1 cellular context compared by ENCODE assay signal in the genomic region with DNA sequence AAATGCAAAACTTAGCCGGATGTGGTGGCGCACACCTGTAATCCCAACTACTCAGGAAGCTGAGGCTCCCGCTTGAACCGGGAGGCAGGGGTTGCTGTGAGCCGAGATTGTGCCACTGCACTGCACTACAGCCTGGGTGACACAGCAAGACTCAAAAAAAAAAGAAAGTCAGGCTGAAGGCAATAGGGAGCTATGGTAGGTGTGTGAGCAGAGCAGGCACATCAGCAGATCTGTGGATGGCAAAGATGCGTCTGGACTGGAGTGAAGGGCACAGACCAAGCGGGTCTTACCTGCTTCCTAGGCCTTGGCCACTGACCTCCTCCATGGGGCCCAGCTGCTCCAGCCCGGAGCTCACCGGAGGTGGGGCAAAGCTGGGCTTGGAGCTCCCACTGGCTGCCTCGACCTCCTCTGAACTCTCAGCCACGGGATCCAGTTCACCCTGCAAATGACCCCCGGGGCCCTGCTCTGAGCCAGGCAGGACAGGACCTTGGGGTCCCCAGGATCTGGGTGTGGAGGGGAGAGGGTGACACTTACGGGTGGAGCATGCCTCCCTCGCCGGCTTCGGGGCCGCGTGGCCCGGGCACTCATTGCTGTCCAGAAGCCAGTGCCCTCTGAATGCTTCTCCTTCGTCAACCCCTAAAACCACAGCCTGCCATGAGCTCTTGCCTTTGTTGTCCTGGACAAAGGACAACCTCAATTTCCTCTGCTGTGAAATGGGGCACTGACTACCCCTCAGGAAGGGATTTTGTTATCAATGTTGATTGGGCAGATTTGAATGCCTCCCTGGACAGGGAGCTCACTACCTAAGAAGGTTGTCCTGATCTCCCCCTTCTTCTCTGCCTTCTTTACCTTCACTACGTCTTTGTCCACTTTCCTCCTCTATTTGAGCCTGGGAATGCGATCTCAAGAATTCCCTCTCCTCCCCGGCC.
A peak's percentile ranks its signal among the peaks of the same experiment; 100 is the strongest.
TF ChIP-seq lines count a peak whose summit lies in the region.

No MANE protein-coding gene starts in this region.

TF ChIP-seq in HEK293, 187 proteins besides CTCF, POLR2A, EP300 and RAD21 (continued from another document):
- TF ChIP-seq, protein P1, sequence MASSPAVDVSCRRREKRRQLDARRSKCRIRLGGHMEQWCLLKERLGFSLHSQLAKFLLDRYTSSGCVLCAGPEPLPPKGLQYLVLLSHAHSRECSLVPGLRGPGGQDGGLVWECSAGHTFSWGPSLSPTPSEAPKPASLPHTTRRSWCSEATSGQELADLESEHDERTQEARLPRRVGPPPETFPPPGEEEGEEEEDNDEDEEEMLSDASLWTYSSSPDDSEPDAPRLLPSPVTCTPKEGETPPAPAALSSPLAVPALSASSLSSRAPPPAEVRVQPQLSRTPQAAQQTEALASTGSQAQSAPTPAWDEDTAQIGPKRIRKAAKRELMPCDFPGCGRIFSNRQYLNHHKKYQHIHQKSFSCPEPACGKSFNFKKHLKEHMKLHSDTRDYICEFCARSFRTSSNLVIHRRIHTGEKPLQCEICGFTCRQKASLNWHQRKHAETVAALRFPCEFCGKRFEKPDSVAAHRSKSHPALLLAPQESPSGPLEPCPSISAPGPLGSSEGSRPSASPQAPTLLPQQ (tag by site-specific recombination; IDR thresholded peaks at IDR 0.05), result no peak
- TF ChIP-seq ZNF311 (tag by site-specific recombination; IDR thresholded peaks at IDR 0.05; ENCODE audit: borderline replicate concordance) (no peak), ZNF16 (tag by site-specific recombination; IDR thresholded peaks at IDR 0.05; ENCODE audit: low read depth) (peak; percentile 94), ZSCAN16 (tag by site-specific recombination; IDR thresholded peaks at IDR 0.05) (no peak)
- TF ChIP-seq, protein P2, sequence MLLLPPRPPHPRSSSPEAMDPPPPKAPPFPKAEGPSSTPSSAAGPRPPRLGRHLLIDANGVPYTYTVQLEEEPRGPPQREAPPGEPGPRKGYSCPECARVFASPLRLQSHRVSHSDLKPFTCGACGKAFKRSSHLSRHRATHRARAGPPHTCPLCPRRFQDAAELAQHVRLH (tag by site-specific recombination; IDR thresholded peaks at IDR 0.05), result 0 out of 2 replicates have a peak, but pooled peaks have one; percentile 28
- TF ChIP-seq, protein P3, sequence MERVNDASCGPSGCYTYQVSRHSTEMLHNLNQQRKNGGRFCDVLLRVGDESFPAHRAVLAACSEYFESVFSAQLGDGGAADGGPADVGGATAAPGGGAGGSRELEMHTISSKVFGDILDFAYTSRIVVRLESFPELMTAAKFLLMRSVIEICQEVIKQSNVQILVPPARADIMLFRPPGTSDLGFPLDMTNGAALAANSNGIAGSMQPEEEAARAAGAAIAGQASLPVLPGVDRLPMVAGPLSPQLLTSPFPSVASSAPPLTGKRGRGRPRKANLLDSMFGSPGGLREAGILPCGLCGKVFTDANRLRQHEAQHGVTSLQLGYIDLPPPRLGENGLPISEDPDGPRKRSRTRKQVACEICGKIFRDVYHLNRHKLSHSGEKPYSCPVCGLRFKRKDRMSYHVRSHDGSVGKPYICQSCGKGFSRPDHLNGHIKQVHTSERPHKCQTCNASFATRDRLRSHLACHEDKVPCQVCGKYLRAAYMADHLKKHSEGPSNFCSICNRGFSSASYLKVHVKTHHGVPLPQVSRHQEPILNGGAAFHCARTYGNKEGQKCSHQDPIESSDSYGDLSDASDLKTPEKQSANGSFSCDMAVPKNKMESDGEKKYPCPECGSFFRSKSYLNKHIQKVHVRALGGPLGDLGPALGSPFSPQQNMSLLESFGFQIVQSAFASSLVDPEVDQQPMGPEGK (tag by site-specific recombination; IDR thresholded peaks at IDR 0.05), result no peak
